Comparison of ENCODE assay signal across 16 cellular contexts in genomic region chr5:97480313-97480712, GRCh38.
"Had no signal": no experiment of that assay in that cellular context is flagged by ENCODE, and none has a peak within 500 bp of the region (broad histone marks: within the 10 kb centered on the region; RNA-seq: fewer than 3 reads in every experiment).

No MANE protein-coding gene starts in this region.

- FAIRE-seq: colon, islet of Langerhans had no signal

- DNase-seq: activated B cell treated with CpG ODN at 0.5 μM for 24 hours; activated CD4-positive, alpha-beta T cell treated with anti-CD3 and anti-CD28 coated beads for 48 hours; activated CD8-positive, alpha-beta memory T cell treated with anti-CD3 and anti-CD28 coated beads, Interleukin-2, amount 50 U/mL, for 4 hours; activated CD8-positive, alpha-beta T cell treated with anti-CD3 and anti-CD28 coated beads for 36 hours; activated gamma-delta T cell; activated T-cell treated with anti-CD3 and anti-CD28 coated beads, Interleukin-2, amount 50 U/mL, for 72 hours; mammary epithelial cell; natural killer cell; stimulated activated CD4-positive, alpha-beta T cell treated with anti-CD3 and anti-CD28 coated beads, Interleukin-1b, Interleukin-23, amount 100 ng/mL, for 48 hours; stomach; testis; upper lobe of right lung had no signal

- ATAC-seq: activated CD8-positive, alpha-beta T cell treated with anti-CD3 and anti-CD28 coated beads for 36 hours; activated naive CD4-positive, alpha-beta T cell treated with anti-CD3 and anti-CD28 coated beads, Interleukin-2, amount 50 U/mL, for 72 hours; activated T-cell treated with anti-CD3 and anti-CD28 coated beads, Interleukin-2, amount 50 U/mL, for 72 hours; left lobe of liver; natural killer cell; upper lobe of right lung had no signal
